ENCODE assay signal across 8 cellular contexts in the genomic region with DNA sequence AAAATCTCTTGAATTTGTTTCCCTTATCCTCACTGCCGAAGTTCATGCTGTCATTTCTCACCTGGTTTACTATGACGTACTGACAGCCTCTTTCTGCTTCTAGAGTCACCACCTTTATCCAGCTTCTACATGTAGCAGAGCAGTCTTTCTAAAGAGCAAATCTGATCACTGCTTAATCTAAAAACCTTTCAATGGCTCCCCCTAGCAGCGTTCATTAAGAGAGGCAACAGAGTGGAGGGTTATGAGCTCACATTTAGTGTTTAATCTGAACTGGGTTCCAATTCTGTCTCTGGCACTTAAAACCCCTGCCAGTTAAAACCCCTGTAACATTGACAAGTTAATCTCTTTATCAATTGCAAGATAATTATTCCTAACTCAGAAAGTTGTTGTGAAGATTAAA. TPM values are rescaled to one million over a fixed set of nuclear protein-coding genes. Genes with fewer than 3 reads are reported as not detected.
A peak's percentile ranks its signal among the peaks of the same experiment; 100 is the strongest.
DNase-seq lines count a peak whose midpoint lies in the region; ATAC-seq and TF ChIP-seq lines count a peak whose summit lies in the region.

No MANE protein-coding gene starts in this region.

- H3K27me3 ChIP-seq in Loucy (ENCODE audit: insufficient read depth, low read length, poor library complexity, severe bottlenecking): no peaks in the 10 kb centered on the region
- H3K27me3 ChIP-seq in heart left ventricle: no peaks in the 10 kb centered on the region

- H3K27ac ChIP-seq in heart left ventricle: no peak overlapping the region

- no peaks in the 10 kb centered on the region for H3K36me3 ChIP-seq in Loucy (ENCODE audit: insufficient read depth, low read length)
- no peaks in the 10 kb centered on the region for H3K36me3 ChIP-seq in heart left ventricle

- H3F3A ChIP-seq in Loucy (ENCODE audit: low read depth): no peaks in the 10 kb centered on the region

- peak; percentile 18 for DNase-seq in stimulated activated CD4-positive, alpha-beta T cell treated with anti-CD3 and anti-CD28 coated beads, Interleukin-2, amount 100 ng/mL, for 4 hours (ENCODE audit: low read depth)
- DNase-seq in stimulated activated CD4-positive, alpha-beta T cell treated with anti-CD3 and anti-CD28 coated beads, Interleukin-15, amount 100 ng/mL, for 24 hours: no peak
- DNase-seq in activated naive CD8-positive, alpha-beta T cell treated with anti-CD3 and anti-CD28 coated beads for 36 hours: no peak
- DNase-seq in nephron progenitor cell: no peak
- DNase-seq in mesothelial cell of epicardium (ENCODE audit: low spot score in 2 of 2, unreplicated experiment in 2 of 2): no peak
- no peak for DNase-seq in heart left ventricle
- DNase-seq in activated CD4-positive, alpha-beta T cell treated with anti-CD3 and anti-CD28 coated beads for 1 hour: no peak

- H3K4me2 ChIP-seq in Loucy (ENCODE audit: low read depth, low read length, poor library complexity, severe bottlenecking): peak overlapping the region; percentile 56

- no peaks in the 10 kb centered on the region for H3K9me3 Mint-ChIP-seq in activated naive CD8-positive, alpha-beta T cell treated with anti-CD3 and anti-CD28 coated beads for 36 hours
- H3K9me3 Mint-ChIP-seq in nephron progenitor cell: no peaks in the 10 kb centered on the region
- H3K9me3 Mint-ChIP-seq in mesothelial cell of epicardium: no peaks in the 10 kb centered on the region

- peaks cover 93% of the 10 kb centered on the region for H3K79me2 ChIP-seq in Loucy (ENCODE audit: insufficient read depth, low read length)

- peaks cover 36% of the 10 kb centered on the region for H3K4me1 Mint-ChIP-seq in activated naive CD8-positive, alpha-beta T cell treated with anti-CD3 and anti-CD28 coated beads for 36 hours
- H3K4me1 Mint-ChIP-seq in nephron progenitor cell (peaks cover 32% of the 10 kb centered on the region), mesothelial cell of epicardium (peaks cover 25% of the 10 kb centered on the region)

- no peak for TF ChIP-seq POLR2A in heart left ventricle (IDR thresholded peaks at IDR 0.05)

- H3K4me3 ChIP-seq in Loucy (ENCODE audit: low read length, poor library complexity, severe bottlenecking): peak overlapping the region; percentile 38
- no peak overlapping the region for H3K4me3 ChIP-seq in heart left ventricle

- H3K36me3 Mint-ChIP-seq in activated naive CD8-positive, alpha-beta T cell treated with anti-CD3 and anti-CD28 coated beads for 36 hours: peaks cover 6% of the 10 kb centered on the region
- H3K36me3 Mint-ChIP-seq in nephron progenitor cell (ENCODE audit: low read depth) (peaks cover 8% of the 10 kb centered on the region), mesothelial cell of epicardium (no peaks in the 10 kb centered on the region)

- H3K27ac Mint-ChIP-seq in activated naive CD8-positive, alpha-beta T cell treated with anti-CD3 and anti-CD28 coated beads for 36 hours: no peak overlapping the region
- H3K27ac Mint-ChIP-seq in nephron progenitor cell (no peak overlapping the region), mesothelial cell of epicardium (no peak overlapping the region)

- no peak overlapping the region for H3K9ac ChIP-seq in Loucy (ENCODE audit: low read depth, low read length, poor library complexity, severe bottlenecking)

- 48 to 64% (median 56%) methylated on average over 3 of the region's 3 CpGs for WGBS in heart left ventricle, 4 donors

- H4K20me1 ChIP-seq in Loucy (ENCODE audit: insufficient read depth, low read length, poor library complexity, severe bottlenecking): peaks cover 76% of the 10 kb centered on the region

- H3K4me1 ChIP-seq in Loucy (ENCODE audit: insufficient read depth, low read length, poor library complexity, severe bottlenecking) (peaks cover 40% of the 10 kb centered on the region), heart left ventricle (peaks cover 0 to 54% (median 35%) of the 10 kb centered on the region in 12 donors)

- no peak for ATAC-seq in heart left ventricle

- H3K4me3 Mint-ChIP-seq in activated naive CD8-positive, alpha-beta T cell treated with anti-CD3 and anti-CD28 coated beads for 36 hours: peak overlapping the region; percentile 11
- no peak overlapping the region for H3K4me3 Mint-ChIP-seq in nephron progenitor cell
- H3K4me3 Mint-ChIP-seq in mesothelial cell of epicardium: no peak overlapping the region

- no peaks in the 10 kb centered on the region for H3K9me2 ChIP-seq in Loucy (replicated peaks; ENCODE audit: low read depth, low read length)

- no peaks in the 10 kb centered on the region for H3K27me3 Mint-ChIP-seq in activated naive CD8-positive, alpha-beta T cell treated with anti-CD3 and anti-CD28 coated beads for 36 hours
- H3K27me3 Mint-ChIP-seq in nephron progenitor cell (ENCODE audit: low read depth, poor library complexity) (no peaks in the 10 kb centered on the region), mesothelial cell of epicardium (ENCODE audit: low read depth) (no peaks in the 10 kb centered on the region)

- TF ChIP-seq CTCF in Loucy (conservative IDR thresholded peaks at IDR 0.05; ENCODE audit: low read length) (peak; percentile 71), nephron progenitor cell (IDR thresholded peaks at IDR 0.05) (peak; percentile 32), mesothelial cell of epicardium (IDR thresholded peaks at IDR 0.05; ENCODE audit: unreplicated experiment) (no peak), heart left ventricle (IDR thresholded peaks at IDR 0.05) (peak in 5 of 12 donors; percentile 11 to 25 (median 18))

- intact Hi-C loops in heart left ventricle (cut with DNase I): loop anchor here in 7 of 10 donors (10.0 kb wide), 7 partner anchors 120 to 410 kb away; partner anchors contain the start of gene SMIM20 (in 1 of the 7)

- H3K9me3 ChIP-seq in Loucy (ENCODE audit: insufficient read depth, low read depth, low read length) (no peaks in the 10 kb centered on the region), heart left ventricle (no peaks in the 10 kb centered on the region)

- H2AFZ ChIP-seq in Loucy (ENCODE audit: low read length): no peak overlapping the region

RNA-seq across cellular contexts. Expression of gene RBPJ, which starts 4.4 kb away (rescaled TPM):
- total RNA-seq in activated naive CD8-positive, alpha-beta T cell treated with anti-CD3 and anti-CD28 coated beads for 36 hours: 10 to 100 TPM; 88.7 to 93.5 TPM
- total RNA-seq in mesothelial cell of epicardium (83.5 to 87.0 TPM (median 86.1 TPM) in 3 replicates), heart left ventricle (10 to 100 TPM; 29.7 to 84.3 (median 38.0) TPM)
- 10 to 100 TPM; 21.9 to 27.7 TPM for polyA plus RNA-seq in heart left ventricle
